In the genomic region with DNA sequence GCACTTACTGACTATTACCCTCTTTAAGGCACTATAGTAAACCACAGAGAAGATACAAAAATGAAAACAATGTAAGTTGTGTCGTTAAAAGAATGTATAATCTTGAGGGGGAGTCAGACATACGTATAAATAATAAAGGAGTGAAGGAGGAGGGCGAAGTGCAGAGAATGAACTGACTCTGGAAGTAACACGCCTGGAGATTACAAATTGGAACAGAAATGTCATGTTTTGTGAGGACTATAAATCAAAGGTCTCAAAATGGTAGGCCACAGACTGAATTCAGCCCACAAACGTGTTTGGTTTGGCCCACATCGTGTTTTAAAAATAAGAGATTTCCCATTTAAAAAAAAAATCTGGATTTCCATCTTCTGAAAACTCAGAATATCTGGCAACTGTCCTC, we compare ENCODE assay signal across 23 cellular contexts. TPM values are rescaled to one million over a fixed set of nuclear protein-coding genes. Genes with fewer than 3 reads are reported as not detected.
"Had no signal": no experiment of that assay in that cellular context is flagged by ENCODE, and none has a peak within 500 bp of the region (broad histone marks: within the 10 kb centered on the region; RNA-seq: fewer than 3 reads in every experiment).

No MANE protein-coding gene starts in this region.

- H3K27me3 ChIP-seq: body of pancreas had no signal

- H3K27ac ChIP-seq: body of pancreas, VCaP had no signal

- DNase-seq: activated CD4-positive, alpha-beta memory T cell treated with anti-CD3 and anti-CD28 coated beads, Interleukin-2, amount 10 ng/mL, durations not matched to agents 7 days and 5 days; activated CD4-positive, alpha-beta T cell treated with anti-CD3 and anti-CD28 coated beads, Interleukin-2, amount 10 ng/mL, durations not matched to agents 7 days and 5 days; activated CD4-positive, CD25-positive, alpha-beta regulatory T cell; activated gamma-delta T cell; activated naive CD4-positive, alpha-beta T cell treated with anti-CD3 and anti-CD28 coated beads for 36 hours; activated T-cell treated with anti-CD3 and anti-CD28 coated beads for 4 hours; activated T-cell treated with anti-CD3 and anti-CD28 coated beads, Interleukin-2, amount 50 U/mL, for 48 hours; body of pancreas; central memory CD4-positive, alpha-beta T cell; MM.1S; NCI-H1105; NCI-H1436 treated with DMSO at 0.1 percent for 48 hours; NCI-H1930; NCI-H2171; NCI-H2227 treated with DMSO at 0.1 percent for 48 hours; NCI-H510A; NCI-H526 treated with DMSO at 0.1 percent for 48 hours; NCI-H82; SIG-M5; SK-N-SH; T-helper 1 cell had no signal

- H3K4me2 ChIP-seq: SK-N-SH had no signal

- H3K9ac ChIP-seq: SK-N-SH had no signal

- ATAC-seq: activated T-helper 17 cell treated with anti-CD3 and anti-CD28 coated beads, Interleukin-2, amount 50 U/mL, for 72 hours; body of pancreas had no signal

- H3K4me1 ChIP-seq: body of pancreas had no signal

- H3K9me3 ChIP-seq: body of pancreas, SK-N-SH had no signal

- H3K4me3 ChIP-seq: body of pancreas had no signal

RNA-seq across cellular contexts. Expression of gene COL25A1, which starts 31.7 kb away (rescaled TPM):
- polyA plus RNA-seq: SK-N-SH had no signal
